16 cellular contexts compared by ENCODE assay signal in genomic region chr5:14215901-14216300, GRCh38.
"Had no signal": no experiment of that assay in that cellular context is flagged by ENCODE, and none has a peak within 500 bp of the region (broad histone marks: within the 10 kb centered on the region; RNA-seq: fewer than 3 reads in every experiment).

No MANE protein-coding gene starts in this region.

- H3K4me1 Mint-ChIP-seq: activated naive CD8-positive, alpha-beta T cell treated with anti-CD3 and anti-CD28 coated beads for 36 hours had no signal

- H3K36me3 ChIP-seq: prostate gland, thoracic aorta had no signal

- H3K9me3 Mint-ChIP-seq: activated CD8-positive, alpha-beta T cell treated with anti-CD3 and anti-CD28 coated beads for 36 hours; activated naive CD8-positive, alpha-beta T cell treated with anti-CD3 and anti-CD28 coated beads for 36 hours; brain; natural killer cell had no signal

- H3K4me3 ChIP-seq: coronary artery, prostate gland, thoracic aorta had no signal

- H3K27ac ChIP-seq: prostate gland had no signal

- DNase-seq: activated CD4-positive, alpha-beta T cell treated with anti-CD3 and anti-CD28 coated beads for 4 hours; activated CD8-positive, alpha-beta T cell treated with anti-CD3 and anti-CD28 coated beads for 36 hours; activated gamma-delta T cell treated with Interleukin-2 at 50 U/mL for 16 hours; activated naive CD8-positive, alpha-beta T cell treated with anti-CD3 and anti-CD28 coated beads for 36 hours; amygdala; central memory CD4-positive, alpha-beta T cell; natural killer cell; right cardiac atrium; stimulated activated CD4-positive, alpha-beta T cell treated with anti-CD3 and anti-CD28 coated beads, Interleukin-1b, Interleukin-23, amount 100 ng/mL, for 48 hours; T-helper 1 cell had no signal

- H3K27ac Mint-ChIP-seq: activated CD8-positive, alpha-beta T cell treated with anti-CD3 and anti-CD28 coated beads for 36 hours; activated naive CD8-positive, alpha-beta T cell treated with anti-CD3 and anti-CD28 coated beads for 36 hours; natural killer cell had no signal

- H3K4me3 Mint-ChIP-seq: activated CD8-positive, alpha-beta T cell treated with anti-CD3 and anti-CD28 coated beads for 36 hours; activated naive CD8-positive, alpha-beta T cell treated with anti-CD3 and anti-CD28 coated beads for 36 hours; brain; natural killer cell had no signal

- ATAC-seq: activated CD8-positive, alpha-beta T cell treated with anti-CD3 and anti-CD28 coated beads for 36 hours; esophagus mucosa; left lobe of liver; natural killer cell; right cardiac atrium had no signal

- H3K36me3 Mint-ChIP-seq: activated naive CD8-positive, alpha-beta T cell treated with anti-CD3 and anti-CD28 coated beads for 36 hours; brain; natural killer cell had no signal

- H3K9me3 ChIP-seq: prostate gland, thoracic aorta had no signal

- H3K27me3 Mint-ChIP-seq: brain had no signal
